In genomic region chr16:86667035-86667434, GRCh38 we compare ENCODE assay signal across 25 cellular contexts.
DNase-seq lines count a peak whose midpoint lies in the region; ATAC-seq and TF ChIP-seq lines count a peak whose summit lies in the region.
"Had no signal": no experiment of that assay in that cellular context is flagged by ENCODE, and none has a peak within 500 bp of the region (broad histone marks: within the 10 kb centered on the region; RNA-seq: fewer than 3 reads in every experiment).

No MANE protein-coding gene starts in this region.

- H3K27me3 Mint-ChIP-seq in HFFc6 (ENCODE audit: insufficient read depth): no peaks in the 10 kb centered on the region; the same call in 1 of the 2 replicates

- H3K27me3 ChIP-seq in skeletal muscle tissue (ENCODE audit: control insufficient read depth in 3 of 3, insufficient read depth in 3 of 3, low read length in 3 of 3): peaks cover 9 to 11% (median 10%) of the 10 kb centered on the region in 3 donors

- no peak overlapping the region for H3K9ac ChIP-seq in skeletal muscle tissue (ENCODE audit: low read depth in 1 of 3, low read length in 3 of 3)

- peaks cover 5% of the 10 kb centered on the region for H3K36me3 Mint-ChIP-seq in HFFc6 (ENCODE audit: low read depth)
- H3K36me3 Mint-ChIP-seq: CD14-positive monocyte, type B pancreatic cell had no signal

- H3K4me3 ChIP-seq in mesodermal cell (ENCODE audit: extremely low read depth, insufficient read depth, low read length, poor library complexity, severe bottlenecking) (no peak overlapping the region), skeletal muscle tissue (ENCODE audit: low read length in 3 of 3) (peak overlapping the region in 1 of 3 donors; percentile 3)
- H3K4me3 ChIP-seq: psoas muscle had no signal

- peaks cover 52% of the 10 kb centered on the region for H3K4me1 ChIP-seq in mesodermal cell (ENCODE audit: control insufficient read depth, insufficient read depth, low read length, poor library complexity, severe bottlenecking)
- peaks cover 35 to 53% (median 44%) of the 10 kb centered on the region in 3 donors for H3K4me1 ChIP-seq in skeletal muscle tissue (ENCODE audit: control insufficient read depth in 3 of 3, insufficient read depth in 3 of 3, low read length in 3 of 3)

- H3K27ac ChIP-seq in mesodermal cell (ENCODE audit: low read depth, low read length, severe bottlenecking) (peak overlapping the region; percentile 24), skeletal muscle tissue (ENCODE audit: low read depth, low read length) (peak overlapping the region; percentile 13)
- H3K27ac ChIP-seq: psoas muscle had no signal

- peaks cover 5% of the 10 kb centered on the region; the same call in 1 of the 2 replicates for H3K9me3 Mint-ChIP-seq in HFFc6

- H3K9me3 ChIP-seq in mesodermal cell (ENCODE audit: control insufficient read depth, low read length) (peaks cover 14% of the 10 kb centered on the region), skeletal muscle tissue (ENCODE audit: control insufficient read depth in 3 of 3, low read length in 3 of 3) (no peaks in the 10 kb centered on the region)
- H3K9me3 ChIP-seq: psoas muscle had no signal

- no peak overlapping the region for H3K4me3 Mint-ChIP-seq in HFFc6
- H3K4me3 Mint-ChIP-seq: activated CD4-positive, alpha-beta T cell treated with anti-CD3 and anti-CD28 coated beads for 36 hours; activated naive CD8-positive, alpha-beta T cell treated with anti-CD3 and anti-CD28 coated beads, Interleukin-2, amount 50 U/mL, for 24 hours; activated T-cell treated with anti-CD3 and anti-CD28 coated beads, Interleukin-2, amount 50 U/mL, for 24 hours; CD14-positive monocyte; type B pancreatic cell had no signal

- no peaks in the 10 kb centered on the region for H3K36me3 ChIP-seq in mesodermal cell (ENCODE audit: control insufficient read depth, insufficient read depth, low read length)
- H3K36me3 ChIP-seq in skeletal muscle tissue (ENCODE audit: control insufficient read depth in 3 of 3, insufficient read depth in 3 of 3, low read length in 3 of 3): no peaks in the 10 kb centered on the region

- DNase-seq in HFFc6: no peak
- peak; percentile 91 for DNase-seq in fibroblast of peridontal ligament (ENCODE audit: extremely low read depth)
- no peak for DNase-seq in OCI-M1 (lab: John Stamatoyannopoulos, UW)
- DNase-seq in cerebellar nuclear complex (lab: John Stamatoyannopoulos, UW): no peak
- DNase-seq: activated CD4-positive, alpha-beta T cell treated with anti-CD3 and anti-CD28 coated beads for 36 hours; activated gamma-delta T cell treated with Interleukin-2 at 50 U/mL for 16 hours; activated naive CD8-positive, alpha-beta T cell treated with anti-CD3 and anti-CD28 coated beads, Interleukin-2, amount 50 U/mL, for 24 hours; activated T-cell treated with anti-CD3 and anti-CD28 coated beads, Interleukin-2, amount 50 U/mL, for 24 hours; HCEC 1CT; head of caudate nucleus; KG1; kidney glomerular epithelial cell; NCI-H1436; NCI-H2107; NCI-H82; psoas muscle; small intestine; stimulated activated CD4-positive, alpha-beta T cell treated with anti-CD3 and anti-CD28 coated beads, Interleukin-1b, Interleukin-23, amount 100 ng/mL, for 48 hours; stimulated activated CD8-positive, alpha-beta memory T cell treated with anti-CD3 and anti-CD28 coated beads, Interleukin-4, amount 100 ng/mL, for 48 hours; T-helper 2 cell had no signal

- H3K4me1 Mint-ChIP-seq in HFFc6 (ENCODE audit: low read depth): peaks cover 100% of the 10 kb centered on the region

- ATAC-seq in HG03378 (IDR thresholded peaks at IDR 0.05; ENCODE audit: unreplicated experiment): no peak
- ATAC-seq: activated CD4-positive, alpha-beta T cell treated with anti-CD3 and anti-CD28 coated beads for 36 hours; activated naive CD8-positive, alpha-beta T cell treated with anti-CD3 and anti-CD28 coated beads, Interleukin-2, amount 50 U/mL, for 24 hours; psoas muscle had no signal

- 94 to 100% methylated on average over 1 to 2 of the region's 3 CpGs for WGBS in mesodermal cell (ENCODE audit: insufficient coverage in 2 of 2), 2 experiments

- TF ChIP-seq CTCF in HFFc6 (IDR thresholded peaks at IDR 0.05): no peak

- H3K27ac Mint-ChIP-seq in HFFc6: peak overlapping the region; percentile 51
- H3K27ac Mint-ChIP-seq: activated CD4-positive, alpha-beta T cell treated with anti-CD3 and anti-CD28 coated beads for 36 hours; activated naive CD8-positive, alpha-beta T cell treated with anti-CD3 and anti-CD28 coated beads, Interleukin-2, amount 50 U/mL, for 24 hours; activated T-cell treated with anti-CD3 and anti-CD28 coated beads, Interleukin-2, amount 50 U/mL, for 24 hours; CD14-positive monocyte; type B pancreatic cell had no signal
